Comparison of ENCODE assay signal across 8 cellular contexts in the genomic region with DNA sequence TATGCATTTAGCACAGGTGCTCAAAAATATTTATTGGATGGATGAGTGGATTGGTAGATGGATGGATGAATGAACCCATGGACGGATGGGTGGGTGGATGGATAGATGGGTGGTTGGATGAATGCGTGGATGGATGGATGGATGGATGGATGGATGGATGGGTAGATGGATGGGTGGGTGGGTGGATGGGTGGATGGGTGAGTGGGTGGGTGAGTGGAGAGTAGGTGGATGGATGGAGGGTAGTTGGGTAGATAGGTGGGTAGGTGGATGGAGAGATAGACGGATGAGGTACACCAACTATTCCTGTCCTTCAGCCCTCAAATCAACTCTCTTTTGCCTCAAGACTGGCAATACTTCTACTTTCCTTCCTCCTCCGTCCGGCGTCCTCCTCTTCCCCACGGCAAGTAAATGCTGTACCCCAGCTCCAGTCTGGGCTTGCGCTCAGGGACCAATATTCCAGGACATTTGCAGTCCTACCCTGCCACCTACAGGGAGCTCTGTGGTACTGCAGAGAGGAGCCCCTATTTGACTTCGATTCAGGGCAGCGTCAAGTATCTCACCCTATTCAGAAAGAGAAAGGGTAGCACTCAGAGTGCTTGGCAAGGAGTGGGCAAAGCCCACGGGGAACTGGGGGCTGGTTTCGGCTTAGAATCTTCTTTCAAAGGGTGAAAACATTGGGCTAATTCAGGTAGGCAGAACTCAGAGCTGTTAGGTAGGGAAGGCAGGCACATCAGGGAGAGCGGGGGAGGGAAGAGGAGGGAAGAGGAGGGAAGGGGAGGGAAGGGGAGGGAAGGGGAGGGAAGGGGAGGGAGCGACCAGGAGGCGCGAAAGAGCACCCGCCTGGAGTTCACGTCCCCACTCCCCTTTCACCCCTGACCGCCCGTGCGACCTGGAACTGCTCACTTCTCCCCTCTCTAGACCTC. TPM values are rescaled to one million over a fixed set of nuclear protein-coding genes. Genes with fewer than 3 reads are reported as not detected.
DNase-seq lines count a peak whose midpoint lies in the region; ATAC-seq and TF ChIP-seq lines count a peak whose summit lies in the region.
"Not testable (repeated sequence)": the region's sequence is repeated elsewhere in the genome, so short reads cannot be mapped to it uniquely, and the experiment has no call there.

No MANE protein-coding gene starts in this region.

- H3K9me3 ChIP-seq in colonic mucosa = not testable (repeated sequence)

- H3K27me3 Mint-ChIP-seq in activated CD8-positive, alpha-beta T cell treated with anti-CD3 and anti-CD28 coated beads, Interleukin-2, amount 10 ng/mL, durations not matched to agents 7 days and 5 days (ENCODE audit: low read depth) = not testable (repeated sequence)

- H3K27me3 ChIP-seq in colonic mucosa = not testable (repeated sequence)

- POLR2A ChIA-PET in activated CD8-positive, alpha-beta T cell treated with anti-CD3 and anti-CD28 coated beads, Interleukin-2, amount 10 ng/mL, durations not matched to agents 7 days and 5 days (lab: Charles Lee) = not testable (repeated sequence)

- not testable (repeated sequence) for H3K36me3 Mint-ChIP-seq in activated CD8-positive, alpha-beta T cell treated with anti-CD3 and anti-CD28 coated beads, Interleukin-2, amount 10 ng/mL, durations not matched to agents 7 days and 5 days (ENCODE audit: low read depth)

- not testable (repeated sequence) for H3K4me3 ChIP-seq in colonic mucosa

- H3K36me3 ChIP-seq in colonic mucosa = not testable (repeated sequence)

- H3K4me1 Mint-ChIP-seq in activated CD8-positive, alpha-beta T cell treated with anti-CD3 and anti-CD28 coated beads, Interleukin-2, amount 10 ng/mL, durations not matched to agents 7 days and 5 days (ENCODE audit: low read depth) = peaks cover 31% of the 10 kb centered on the region

- intact Hi-C loops in colonic mucosa (cut with DNase I) = not testable (repeated sequence)

- H3K27ac ChIP-seq in colonic mucosa = not testable (repeated sequence)

- CTCF ChIA-PET in activated CD8-positive, alpha-beta T cell treated with anti-CD3 and anti-CD28 coated beads, Interleukin-2, amount 10 ng/mL, durations not matched to agents 7 days and 5 days (lab: Charles Lee) = not testable (repeated sequence)

- peak; percentile 57 for ATAC-seq in GM19395 (IDR thresholded peaks at IDR 0.05; ENCODE audit: unreplicated experiment)
- ATAC-seq in HG03460 (IDR thresholded peaks at IDR 0.05; ENCODE audit: unreplicated experiment) = peak; percentile 47
- ATAC-seq in activated CD8-positive, alpha-beta T cell treated with anti-CD3 and anti-CD28 coated beads, Interleukin-2, amount 10 ng/mL, durations not matched to agents 7 days and 5 days = peak; percentile 82

- not testable (repeated sequence) for H3K9ac ChIP-seq in colonic mucosa (ENCODE audit: low read depth in 2 of 2, low read length in 2 of 2)

- peak overlapping the region; percentile 61 for H3K27ac Mint-ChIP-seq in activated CD8-positive, alpha-beta T cell treated with anti-CD3 and anti-CD28 coated beads, Interleukin-2, amount 10 ng/mL, durations not matched to agents 7 days and 5 days

- DNase-seq in CD1c-positive myeloid dendritic cell (ENCODE audit: extremely low spot score) (peak; percentile 5), NOMO-1 (lab: John Stamatoyannopoulos, UW; ENCODE audit: unreplicated experiment in 2 of 2) (peak; percentile 18 to 37), colonic mucosa (peak; percentile 53), left kidney (ENCODE audit: low read depth, low spot score) (peak; percentile 18)
- peak; percentile 67 for DNase-seq in activated CD8-positive, alpha-beta T cell treated with anti-CD3 and anti-CD28 coated beads, Interleukin-2, amount 10 ng/mL, durations not matched to agents 7 days and 5 days
- peak; percentile 51 for DNase-seq in stimulated activated CD4-positive, alpha-beta T cell treated with anti-CD3 and anti-CD28 coated beads, Interleukin-1b, Interleukin-23, amount 100 ng/mL, for 48 hours

- H3K9me3 Mint-ChIP-seq in activated CD8-positive, alpha-beta T cell treated with anti-CD3 and anti-CD28 coated beads, Interleukin-2, amount 10 ng/mL, durations not matched to agents 7 days and 5 days (ENCODE audit: insufficient read depth) = not testable (repeated sequence)

- peak overlapping the region; percentile 42 for H3K4me3 Mint-ChIP-seq in activated CD8-positive, alpha-beta T cell treated with anti-CD3 and anti-CD28 coated beads, Interleukin-2, amount 10 ng/mL, durations not matched to agents 7 days and 5 days

- not testable (repeated sequence) for H3K4me1 ChIP-seq in colonic mucosa

- TF ChIP-seq CTCF in colonic mucosa (IDR thresholded peaks at IDR 0.05) = peak; percentile 69

RNA-seq across cellular contexts. Expression of a gene that starts 30.3 kb away (rescaled TPM):
- 1,000 to 10,000 TPM; 1,594 to 1,602 TPM for total RNA-seq in activated CD8-positive, alpha-beta T cell treated with anti-CD3 and anti-CD28 coated beads, Interleukin-2, amount 10 ng/mL, durations not matched to agents 7 days and 5 days
- 1,000 to 10,000 TPM; 1,011 to 1,121 TPM for total RNA-seq in colonic mucosa

RNA-seq across cellular contexts. Expression of a gene that starts 41.5 kb away (rescaled TPM):
- total RNA-seq in activated CD8-positive, alpha-beta T cell treated with anti-CD3 and anti-CD28 coated beads, Interleukin-2, amount 10 ng/mL, durations not matched to agents 7 days and 5 days = 100 to 1,000 TPM; 234 to 240 TPM
- total RNA-seq in colonic mucosa = 100 to 1,000 TPM; 205 to 251 TPM

Comparison
In these comparisons a context has a peak if more than half of its experiments do, and no peak if none do; other contexts are left out.
1. DNase-seq: peak in every context shown above with its lines; median percentile 67 in activated CD8-positive, alpha-beta T cell treated with anti-CD3 and anti-CD28 coated beads, Interleukin-2, amount 10 ng/mL, durations not matched to agents 7 days and 5 days; 53 in colonic mucosa; 51 in stimulated activated CD4-positive, alpha-beta T cell treated with anti-CD3 and anti-CD28 coated beads, Interleukin-1b, Interleukin-23, amount 100 ng/mL, for 48 hours; 28 in NOMO-1; 18 in left kidney; 5 in CD1c-positive myeloid dendritic cell.